ENCODE assay signal across 21 cellular contexts in genomic region chr22:49590381-49590780, GRCh38.
"Had no signal": no experiment of that assay in that cellular context is flagged by ENCODE, and none has a peak within 500 bp of the region (broad histone marks: within the 10 kb centered on the region; RNA-seq: fewer than 3 reads in every experiment).

No MANE protein-coding gene starts in this region.

- H3K27ac Mint-ChIP-seq: memory B cell; nephron; stimulated activated effector memory CD8-positive, alpha-beta T cell treated with anti-CD3 and anti-CD28 coated beads, Interleukin-12 subunit alpha, Interleukin-12 subunit beta, amount 100 ng/mL, for 72 hours had no signal

- H3K4me1 ChIP-seq: esophagus squamous epithelium, right atrium auricular region, tibial artery had no signal

- ATAC-seq: left lobe of liver; stimulated activated naive CD8-positive, alpha-beta T cell treated with anti-CD3 and anti-CD28 coated beads, Interleukin-15, Interleukin-2, amounts not matched to agents 100 U/mL and 50 U/mL, for 24 hours had no signal

- H3K4me1 Mint-ChIP-seq: nephron; stimulated activated effector memory CD8-positive, alpha-beta T cell treated with anti-CD3 and anti-CD28 coated beads, Interleukin-12 subunit alpha, Interleukin-12 subunit beta, amount 100 ng/mL, for 72 hours had no signal

- DNase-seq: cerebellar nuclear complex; dermis blood vessel endothelial cell; esophagus squamous epithelium; foreskin fibroblast; kidney glomerular epithelial cell; midbrain; ovary; small intestine; stimulated activated CD4-positive, alpha-beta T cell treated with anti-CD3 and anti-CD28 coated beads, Interleukin-12 subunit alpha, Interleukin-12 subunit beta, amount 100 ng/mL, for 4 hours; stimulated activated CD4-positive, alpha-beta T cell treated with anti-CD3 and anti-CD28 coated beads, Interleukin-2, amount 100 ng/mL, for 48 hours; stimulated activated CD8-positive, alpha-beta memory T cell treated with anti-CD3 and anti-CD28 coated beads, Interleukin-4, amount 100 ng/mL, for 48 hours; stimulated activated naive CD8-positive, alpha-beta T cell treated with anti-CD3 and anti-CD28 coated beads, Interleukin-15, Interleukin-2, amounts not matched to agents 100 U/mL and 50 U/mL, for 24 hours had no signal

- H3K36me3 ChIP-seq: cardiac muscle cell, esophagus squamous epithelium, ovary, right atrium auricular region, tibial artery had no signal

- FAIRE-seq: colon, small intestine had no signal

- H3K4me3 Mint-ChIP-seq: memory B cell; nephron; stimulated activated effector memory CD8-positive, alpha-beta T cell treated with anti-CD3 and anti-CD28 coated beads, Interleukin-12 subunit alpha, Interleukin-12 subunit beta, amount 100 ng/mL, for 72 hours had no signal

- H3K27ac ChIP-seq: cardiac muscle cell, esophagus squamous epithelium, hepatocyte, ovary, right atrium auricular region, tibial artery had no signal

- H3K9me3 Mint-ChIP-seq: memory B cell; nephron; stimulated activated effector memory CD8-positive, alpha-beta T cell treated with anti-CD3 and anti-CD28 coated beads, Interleukin-12 subunit alpha, Interleukin-12 subunit beta, amount 100 ng/mL, for 72 hours had no signal

- H3K4me3 ChIP-seq: cardiac muscle cell, esophagus squamous epithelium, hepatocyte, ovary, right atrium auricular region, tibial artery had no signal

- H3K27me3 ChIP-seq: cardiac muscle cell, esophagus squamous epithelium, hepatocyte, ovary, right atrium auricular region had no signal

- H3K9me3 ChIP-seq: ovary had no signal

- H3K27me3 Mint-ChIP-seq: memory B cell had no signal
